Comparison of ENCODE assay signal across 2 cellular contexts in the genomic region with DNA sequence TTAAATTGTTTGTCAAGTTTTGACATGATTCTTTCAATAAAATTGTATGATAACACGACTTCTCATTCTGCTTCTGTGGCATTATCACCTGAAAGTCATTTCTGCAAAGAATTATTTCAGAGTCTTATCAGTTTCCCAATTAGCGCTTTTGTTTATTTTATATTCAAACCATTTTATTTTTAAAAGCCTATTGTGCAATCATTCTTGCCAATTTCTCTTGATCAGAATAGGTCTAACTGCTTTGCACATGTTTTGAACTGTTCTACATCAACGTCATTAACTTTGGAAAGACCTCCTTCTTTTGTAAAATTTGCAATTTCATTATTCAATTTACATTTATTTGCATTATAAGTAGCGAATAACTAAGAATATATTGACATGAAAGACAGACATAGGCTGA.
TF ChIP-seq lines count a peak whose summit lies in the region.

No MANE protein-coding gene starts in this region.

TF ChIP-seq in IMR-90, 13 proteins besides CTCF, POLR2A, EP300 and RAD21:
- TF ChIP-seq, protein P1, sequence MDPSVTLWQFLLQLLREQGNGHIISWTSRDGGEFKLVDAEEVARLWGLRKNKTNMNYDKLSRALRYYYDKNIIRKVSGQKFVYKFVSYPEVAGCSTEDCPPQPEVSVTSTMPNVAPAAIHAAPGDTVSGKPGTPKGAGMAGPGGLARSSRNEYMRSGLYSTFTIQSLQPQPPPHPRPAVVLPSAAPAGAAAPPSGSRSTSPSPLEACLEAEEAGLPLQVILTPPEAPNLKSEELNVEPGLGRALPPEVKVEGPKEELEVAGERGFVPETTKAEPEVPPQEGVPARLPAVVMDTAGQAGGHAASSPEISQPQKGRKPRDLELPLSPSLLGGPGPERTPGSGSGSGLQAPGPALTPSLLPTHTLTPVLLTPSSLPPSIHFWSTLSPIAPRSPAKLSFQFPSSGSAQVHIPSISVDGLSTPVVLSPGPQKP (IDR thresholded peaks at IDR 0.05; ENCODE audit: borderline replicate concordance, low read depth, low read length) = no peak
- TF ChIP-seq CEBPB (IDR thresholded peaks at IDR 0.05; ENCODE audit: low read depth, low read length) = peak; percentile 58; the same call in 1 of the 2 replicates
- no peak for TF ChIP-seq RFX5 (IDR thresholded peaks at IDR 0.05; ENCODE audit: low read depth, low read length)
- no peak for TF ChIP-seq BHLHE40 (IDR thresholded peaks at IDR 0.05; ENCODE audit: low read depth, low read length)
- TF ChIP-seq CHD1 (IDR thresholded peaks at IDR 0.05; ENCODE audit: low read depth, low read length) = no peak

TF ChIP-seq in WTC11, 78 proteins besides CTCF, POLR2A, EP300 and RAD21 (continued from another document):
- TF ChIP-seq, protein P2, sequence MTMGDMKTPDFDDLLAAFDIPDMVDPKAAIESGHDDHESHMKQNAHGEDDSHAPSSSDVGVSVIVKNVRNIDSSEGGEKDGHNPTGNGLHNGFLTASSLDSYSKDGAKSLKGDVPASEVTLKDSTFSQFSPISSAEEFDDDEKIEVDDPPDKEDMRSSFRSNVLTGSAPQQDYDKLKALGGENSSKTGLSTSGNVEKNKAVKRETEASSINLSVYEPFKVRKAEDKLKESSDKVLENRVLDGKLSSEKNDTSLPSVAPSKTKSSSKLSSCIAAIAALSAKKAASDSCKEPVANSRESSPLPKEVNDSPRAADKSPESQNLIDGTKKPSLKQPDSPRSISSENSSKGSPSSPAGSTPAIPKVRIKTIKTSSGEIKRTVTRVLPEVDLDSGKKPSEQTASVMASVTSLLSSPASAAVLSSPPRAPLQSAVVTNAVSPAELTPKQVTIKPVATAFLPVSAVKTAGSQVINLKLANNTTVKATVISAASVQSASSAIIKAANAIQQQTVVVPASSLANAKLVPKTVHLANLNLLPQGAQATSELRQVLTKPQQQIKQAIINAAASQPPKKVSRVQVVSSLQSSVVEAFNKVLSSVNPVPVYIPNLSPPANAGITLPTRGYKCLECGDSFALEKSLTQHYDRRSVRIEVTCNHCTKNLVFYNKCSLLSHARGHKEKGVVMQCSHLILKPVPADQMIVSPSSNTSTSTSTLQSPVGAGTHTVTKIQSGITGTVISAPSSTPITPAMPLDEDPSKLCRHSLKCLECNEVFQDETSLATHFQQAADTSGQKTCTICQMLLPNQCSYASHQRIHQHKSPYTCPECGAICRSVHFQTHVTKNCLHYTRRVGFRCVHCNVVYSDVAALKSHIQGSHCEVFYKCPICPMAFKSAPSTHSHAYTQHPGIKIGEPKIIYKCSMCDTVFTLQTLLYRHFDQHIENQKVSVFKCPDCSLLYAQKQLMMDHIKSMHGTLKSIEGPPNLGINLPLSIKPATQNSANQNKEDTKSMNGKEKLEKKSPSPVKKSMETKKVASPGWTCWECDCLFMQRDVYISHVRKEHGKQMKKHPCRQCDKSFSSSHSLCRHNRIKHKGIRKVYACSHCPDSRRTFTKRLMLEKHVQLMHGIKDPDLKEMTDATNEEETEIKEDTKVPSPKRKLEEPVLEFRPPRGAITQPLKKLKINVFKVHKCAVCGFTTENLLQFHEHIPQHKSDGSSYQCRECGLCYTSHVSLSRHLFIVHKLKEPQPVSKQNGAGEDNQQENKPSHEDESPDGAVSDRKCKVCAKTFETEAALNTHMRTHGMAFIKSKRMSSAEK (CRISPR knock-in tag; IDR thresholded peaks at IDR 0.05; ENCODE audit: borderline replicate concordance) = no peak
- TF ChIP-seq E2F4 (CRISPR knock-in tag; IDR thresholded peaks at IDR 0.05; ENCODE audit: borderline replicate concordance, low read depth) (no peak), ESRRA (CRISPR knock-in tag; IDR thresholded peaks at IDR 0.05; ENCODE audit: borderline replicate concordance) (no peak), SMAD4 (CRISPR knock-in tag; IDR thresholded peaks at IDR 0.05) (no peak), ZNF138 (CRISPR knock-in tag; conservative IDR thresholded peaks at IDR 0.05) (no peak), JAZF1 (CRISPR knock-in tag; IDR thresholded peaks at IDR 0.05) (no peak), ATF6 (CRISPR knock-in tag; IDR thresholded peaks at IDR 0.05) (no peak)
- TF ChIP-seq, protein P3, sequence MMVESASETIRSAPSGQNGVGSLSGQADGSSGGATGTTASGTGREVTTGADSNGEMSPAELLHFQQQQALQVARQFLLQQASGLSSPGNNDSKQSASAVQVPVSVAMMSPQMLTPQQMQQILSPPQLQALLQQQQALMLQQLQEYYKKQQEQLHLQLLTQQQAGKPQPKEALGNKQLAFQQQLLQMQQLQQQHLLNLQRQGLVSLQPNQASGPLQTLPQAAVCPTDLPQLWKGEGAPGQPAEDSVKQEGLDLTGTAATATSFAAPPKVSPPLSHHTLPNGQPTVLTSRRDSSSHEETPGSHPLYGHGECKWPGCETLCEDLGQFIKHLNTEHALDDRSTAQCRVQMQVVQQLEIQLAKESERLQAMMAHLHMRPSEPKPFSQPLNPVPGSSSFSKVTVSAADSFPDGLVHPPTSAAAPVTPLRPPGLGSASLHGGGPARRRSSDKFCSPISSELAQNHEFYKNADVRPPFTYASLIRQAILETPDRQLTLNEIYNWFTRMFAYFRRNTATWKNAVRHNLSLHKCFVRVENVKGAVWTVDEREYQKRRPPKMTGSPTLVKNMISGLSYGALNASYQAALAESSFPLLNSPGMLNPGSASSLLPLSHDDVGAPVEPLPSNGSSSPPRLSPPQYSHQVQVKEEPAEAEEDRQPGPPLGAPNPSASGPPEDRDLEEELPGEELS (CRISPR knock-in tag; IDR thresholded peaks at IDR 0.05) = no peak
- TF ChIP-seq, protein P4, sequence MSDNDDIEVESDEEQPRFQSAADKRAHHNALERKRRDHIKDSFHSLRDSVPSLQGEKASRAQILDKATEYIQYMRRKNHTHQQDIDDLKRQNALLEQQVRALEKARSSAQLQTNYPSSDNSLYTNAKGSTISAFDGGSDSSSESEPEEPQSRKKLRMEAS (CRISPR knock-in tag; IDR thresholded peaks at IDR 0.05) = no peak
